Comparison of ENCODE assay signal across 1 cellular context in the genomic region with DNA sequence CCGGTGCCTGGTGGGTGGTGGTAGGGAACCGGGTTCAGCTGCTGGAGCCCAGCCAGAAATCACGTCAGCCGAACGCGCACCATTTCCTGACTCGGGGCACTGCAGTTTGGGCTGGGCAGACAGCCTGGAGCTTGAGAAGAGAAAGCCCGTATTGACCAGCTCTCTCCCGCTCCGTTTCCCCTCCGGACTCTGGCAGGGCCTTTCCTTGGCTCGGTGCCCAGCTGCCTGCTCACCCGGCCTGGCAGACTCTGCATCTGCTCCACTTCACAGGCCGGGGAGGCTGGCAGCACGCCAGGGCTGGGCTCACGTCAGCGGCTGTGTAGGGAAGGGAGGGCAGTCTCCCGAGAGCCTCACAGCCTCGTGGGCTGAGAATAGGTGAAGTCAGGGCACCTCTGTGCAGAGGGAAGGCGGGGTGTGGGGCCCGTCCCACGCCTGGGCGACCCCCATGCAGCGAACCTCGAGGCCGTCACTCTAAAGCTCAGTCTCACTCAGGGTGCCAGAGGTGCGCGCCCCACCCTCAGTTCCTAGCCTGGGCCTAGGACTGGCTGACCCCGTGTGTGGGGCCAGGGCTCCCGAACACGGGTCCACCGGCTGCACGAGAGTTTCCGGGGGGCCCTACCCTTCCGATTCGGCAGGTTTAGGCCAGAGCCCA.
TF ChIP-seq lines count a peak whose summit lies in the region.

No MANE protein-coding gene starts in this region.

TF ChIP-seq in HEK293, 187 proteins besides CTCF, POLR2A, EP300 and RAD21 (continued from another document):
- TF ChIP-seq KLF8 (tag by site-specific recombination; IDR thresholded peaks at IDR 0.05) (no peak; the same call in 1 of the 2 replicates), ZNF843 (tag by site-specific recombination; IDR thresholded peaks at IDR 0.05) (0 out of 2 replicates have a peak, but pooled peaks have one; percentile 34), ZNF510 (tag by site-specific recombination; IDR thresholded peaks at IDR 0.05; ENCODE audit: insufficient replicate concordance) (no peak), ZNF747 (tag by site-specific recombination; IDR thresholded peaks at IDR 0.05) (no peak), EGR2 (tag by site-specific recombination; IDR thresholded peaks at IDR 0.05; ENCODE audit: low read depth) (peak; percentile 61), ZBTB21 (tag by site-specific recombination; IDR thresholded peaks at IDR 0.05) (peak; percentile 48), ZNF366 (tag by site-specific recombination; conservative IDR thresholded peaks at IDR 0.05) (peak; percentile 83), ZNF830 (tag by site-specific recombination; IDR thresholded peaks at IDR 0.05; ENCODE audit: low read depth) (no peak), ZNF19 (tag by site-specific recombination; IDR thresholded peaks at IDR 0.05; ENCODE audit: low read depth) (no peak), ZFP3 (tag by site-specific recombination; IDR thresholded peaks at IDR 0.05; ENCODE audit: low read depth) (peak; percentile 67; the same call in 1 of the 2 replicates), ZFP69B (tag by site-specific recombination; IDR thresholded peaks at IDR 0.05) (peak; percentile 91; the same call in 1 of the 2 replicates), ZNF211 (tag by site-specific recombination; IDR thresholded peaks at IDR 0.05; ENCODE audit: low read depth) (no peak), ZNF837 (tag by site-specific recombination; IDR thresholded peaks at IDR 0.05) (no peak), KLF7 (tag by site-specific recombination; IDR thresholded peaks at IDR 0.05; ENCODE audit: borderline replicate concordance) (no peak), ZSCAN30 (tag by site-specific recombination; IDR thresholded peaks at IDR 0.05) (peak; percentile 79; the same call in 1 of the 2 replicates)
- TF ChIP-seq, protein P1, sequence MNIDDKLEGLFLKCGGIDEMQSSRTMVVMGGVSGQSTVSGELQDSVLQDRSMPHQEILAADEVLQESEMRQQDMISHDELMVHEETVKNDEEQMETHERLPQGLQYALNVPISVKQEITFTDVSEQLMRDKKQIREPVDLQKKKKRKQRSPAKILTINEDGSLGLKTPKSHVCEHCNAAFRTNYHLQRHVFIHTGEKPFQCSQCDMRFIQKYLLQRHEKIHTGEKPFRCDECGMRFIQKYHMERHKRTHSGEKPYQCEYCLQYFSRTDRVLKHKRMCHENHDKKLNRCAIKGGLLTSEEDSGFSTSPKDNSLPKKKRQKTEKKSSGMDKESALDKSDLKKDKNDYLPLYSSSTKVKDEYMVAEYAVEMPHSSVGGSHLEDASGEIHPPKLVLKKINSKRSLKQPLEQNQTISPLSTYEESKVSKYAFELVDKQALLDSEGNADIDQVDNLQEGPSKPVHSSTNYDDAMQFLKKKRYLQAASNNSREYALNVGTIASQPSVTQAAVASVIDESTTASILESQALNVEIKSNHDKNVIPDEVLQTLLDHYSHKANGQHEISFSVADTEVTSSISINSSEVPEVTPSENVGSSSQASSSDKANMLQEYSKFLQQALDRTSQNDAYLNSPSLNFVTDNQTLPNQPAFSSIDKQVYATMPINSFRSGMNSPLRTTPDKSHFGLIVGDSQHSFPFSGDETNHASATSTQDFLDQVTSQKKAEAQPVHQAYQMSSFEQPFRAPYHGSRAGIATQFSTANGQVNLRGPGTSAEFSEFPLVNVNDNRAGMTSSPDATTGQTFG (tag by site-specific recombination; IDR thresholded peaks at IDR 0.05; ENCODE audit: borderline replicate concordance): no peak
